Comparison of ENCODE assay signal across 11 cellular contexts in genomic region chr11:103257360-103257759, GRCh38.
DNase-seq lines count a peak whose midpoint lies in the region; ATAC-seq, FAIRE-seq and TF ChIP-seq lines count a peak whose summit lies in the region.
"Had no signal": no experiment of that assay in that cellular context is flagged by ENCODE, and none has a peak within 500 bp of the region (broad histone marks: within the 10 kb centered on the region; RNA-seq: fewer than 3 reads in every experiment).

No MANE protein-coding gene starts in this region.

- DNase-seq in DMS53 (lab: John Stamatoyannopoulos, UW) (peak; percentile 63), LHCN-M2 (ENCODE audit: low read depth) (peak; percentile 13), head of caudate nucleus (no peak)
- DNase-seq in activated CD8-positive, alpha-beta memory T cell treated with anti-CD3 and anti-CD28 coated beads, Interleukin-2, amount 50 U/mL, for 4 hours = no peak
- DNase-seq: immature natural killer cell; stimulated activated CD4-positive, alpha-beta T cell treated with anti-CD3 and anti-CD28 coated beads, Interleukin-15, amount 100 ng/mL, for 24 hours had no signal

- ATAC-seq in HG02798 (IDR thresholded peaks at IDR 0.05; ENCODE audit: poor library complexity, unreplicated experiment) = no peak
- no peak for ATAC-seq in GM19467 (IDR thresholded peaks at IDR 0.05; ENCODE audit: unreplicated experiment)

- peak; percentile 73 for TF ChIP-seq CTCF in VCaP (conservative IDR thresholded peaks at IDR 0.05)

- intact Hi-C loops in head of caudate nucleus (cut with DNase I) = no loop called here

- peak; percentile 51 for FAIRE-seq in islet of Langerhans (lab: Jason Lieb, UNC)

- H3K27ac ChIP-seq in VCaP = no peak overlapping the region
- H3K27ac ChIP-seq: HL-60 had no signal

Comparison
In these comparisons a context has a peak if more than half of its experiments do, and no peak if none do; other contexts are left out.
1. DNase-seq: peak in DMS53 (single experiment) and LHCN-M2 (single experiment); none in activated CD8-positive, alpha-beta memory T cell treated with anti-CD3 and anti-CD28 coated beads, Interleukin-2, amount 50 U/mL, for 4 hours (single experiment) and head of caudate nucleus (0 of 42).